ENCODE assay signal across 1 cellular context in genomic region chr3:16888785-16889607, GRCh38.
TF ChIP-seq lines count a peak whose summit lies in the region.

No MANE protein-coding gene starts in this region.

TF ChIP-seq in SK-N-SH treated with all-trans-retinoic acid at 6 μM for 48 hours, 23 proteins besides CTCF, POLR2A, EP300 and RAD21 (continued from another document):
- TF ChIP-seq SNAI2 (CRISPR knock-in tag; IDR thresholded peaks at IDR 0.05) (no peak), ZFP30 (CRISPR knock-in tag; IDR thresholded peaks at IDR 0.05) (no peak)
